ENCODE assay signal across 9 cellular contexts in genomic region chr1:35932158-35932636, GRCh38. TPM values are rescaled to one million over a fixed set of nuclear protein-coding genes. Genes with fewer than 3 reads are reported as not detected.
DNase-seq lines count a peak whose midpoint lies in the region; ATAC-seq, FAIRE-seq and TF ChIP-seq lines count a peak whose summit lies in the region.
"Had no signal": no experiment of that assay in that cellular context is flagged by ENCODE, and none has a peak within 500 bp of the region (broad histone marks: within the 10 kb centered on the region; RNA-seq: fewer than 3 reads in every experiment).

No MANE protein-coding gene starts in this region.

- FAIRE-seq in keratinocyte (lab: Jason Lieb, UNC) (peak; percentile 26), small intestine (lab: Jason Lieb, UNC) (no peak)
- FAIRE-seq: TTC549 had no signal

- H3K4me1 Mint-ChIP-seq in activated CD4-positive, alpha-beta T cell treated with anti-CD3 and anti-CD28 coated beads for 36 hours: peaks cover 45% of the 10 kb centered on the region
- peaks cover 15% of the 10 kb centered on the region for H3K4me1 Mint-ChIP-seq in activated T-helper 17 cell treated with anti-CD3 and anti-CD28 coated beads, Interleukin-2, amount 50 U/mL, for 72 hours

- peak overlapping the region; percentile 93 for H3K27ac ChIP-seq in keratinocyte (ENCODE audit: control insufficient read depth, insufficient read depth, low read length)
- no peak overlapping the region for H3K27ac ChIP-seq in thoracic aorta
- H3K27ac ChIP-seq in small intestine (ENCODE audit: low read depth in 1 of 2, low read length in 1 of 2): no peak overlapping the region

- ATAC-seq in activated CD4-positive, alpha-beta T cell treated with anti-CD3 and anti-CD28 coated beads for 36 hours: no peak
- no peak for ATAC-seq in activated T-helper 17 cell treated with anti-CD3 and anti-CD28 coated beads, Interleukin-2, amount 50 U/mL, for 72 hours (replicated peaks)
- ATAC-seq in thoracic aorta (ENCODE audit: insufficient number of reproducible peaks, low FRiP score, low read depth) (no peak), HG02870 (IDR thresholded peaks at IDR 0.05; ENCODE audit: unreplicated experiment) (no peak)

- DNase-seq in activated CD4-positive, alpha-beta T cell treated with anti-CD3 and anti-CD28 coated beads for 36 hours: no peak
- DNase-seq in activated CD4-positive, alpha-beta T cell treated with anti-CD3 and anti-CD28 coated beads, Interleukin-2, amount 50 U/mL, for 48 hours: no peak
- DNase-seq in keratinocyte (ENCODE audit: low read depth, low spot score): no peak
- no peak for DNase-seq in thoracic aorta (ENCODE audit: low spot score)
- no peak for DNase-seq in small intestine
- DNase-seq in NAMALWA (ENCODE audit: low spot score): no peak

- dilution Hi-C loops in keratinocyte (cut with MboI; ENCODE audit: extremely low pct_ligation_motif_present, low sequenced_read_pairs): no loop called here

- H3K9me3 Mint-ChIP-seq in activated CD4-positive, alpha-beta T cell treated with anti-CD3 and anti-CD28 coated beads for 36 hours (ENCODE audit: low read depth): no peaks in the 10 kb centered on the region
- no peaks in the 10 kb centered on the region for H3K9me3 Mint-ChIP-seq in activated T-helper 17 cell treated with anti-CD3 and anti-CD28 coated beads, Interleukin-2, amount 50 U/mL, for 72 hours

- H3K36me3 ChIP-seq in keratinocyte (ENCODE audit: control insufficient read depth in 2 of 2, extremely low read depth in 1 of 2, insufficient read depth in 2 of 2, low read length in 2 of 2) (no peaks in the 10 kb centered on the region), thoracic aorta (no peaks in the 10 kb centered on the region), small intestine (ENCODE audit: control insufficient read depth in 2 of 2, insufficient read depth in 2 of 2, low read length in 2 of 2) (no peaks in the 10 kb centered on the region)

- H3K36me3 Mint-ChIP-seq in activated CD4-positive, alpha-beta T cell treated with anti-CD3 and anti-CD28 coated beads for 36 hours (ENCODE audit: low read depth): peaks cover 4% of the 10 kb centered on the region
- H3K36me3 Mint-ChIP-seq in activated T-helper 17 cell treated with anti-CD3 and anti-CD28 coated beads, Interleukin-2, amount 50 U/mL, for 72 hours (ENCODE audit: low read depth): no peaks in the 10 kb centered on the region

- peaks cover 57% of the 10 kb centered on the region for H3K79me2 ChIP-seq in keratinocyte (ENCODE audit: control insufficient read depth, insufficient read depth, low read length)

- H3K4me3 Mint-ChIP-seq in activated CD4-positive, alpha-beta T cell treated with anti-CD3 and anti-CD28 coated beads for 36 hours: peak overlapping the region; percentile 92
- H3K4me3 Mint-ChIP-seq in activated T-helper 17 cell treated with anti-CD3 and anti-CD28 coated beads, Interleukin-2, amount 50 U/mL, for 72 hours: peak overlapping the region; percentile 89

- H3K4me3 ChIP-seq in keratinocyte (ENCODE audit: control insufficient read depth in 2 of 3, extremely low read depth in 1 of 3, insufficient read depth in 2 of 3, low read depth in 1 of 3, low read length in 3 of 3) (peak overlapping the region; percentile 82 to 95 (median 94)), thoracic aorta (peak overlapping the region; percentile 84), small intestine (ENCODE audit: low read depth in 1 of 2, low read length in 2 of 2) (peak overlapping the region in 1 of 2 donors; percentile 97)

- POLR2A ChIA-PET in activated CD4-positive, alpha-beta T cell treated with anti-CD3 and anti-CD28 coated beads for 36 hours (lab: Charles Lee): interaction anchor here (1.3 kb wide), 1 partner anchor 375 kb away, joined by 3 read pairs; no protein-coding TSS in a partner anchor

- CTCF ChIA-PET in activated CD4-positive, alpha-beta T cell treated with anti-CD3 and anti-CD28 coated beads for 36 hours (lab: Charles Lee): interaction anchor here (0.7 to 1.2 kb wide), 4 partner anchors 49 to 354 kb away, joined by 3 to 4 read pairs (median 3); partner anchors contain the start of gene AGO1

- no peaks in the 10 kb centered on the region for H3K9me1 ChIP-seq in keratinocyte (ENCODE audit: control insufficient read depth, extremely low read depth, insufficient read depth, low read length)

- H3K9ac ChIP-seq in keratinocyte (ENCODE audit: control insufficient read depth, extremely low read depth, insufficient read depth, low read length): peak overlapping the region; percentile 90

- no peak overlapping the region for H2AFZ ChIP-seq in keratinocyte (ENCODE audit: control insufficient read depth, low read length)

- no peaks in the 10 kb centered on the region for H3K9me3 ChIP-seq in keratinocyte (ENCODE audit: control insufficient read depth, low read depth, low read length)
- no peaks in the 10 kb centered on the region for H3K9me3 ChIP-seq in thoracic aorta
- H3K9me3 ChIP-seq in small intestine (ENCODE audit: control insufficient read depth, low read depth): no peaks in the 10 kb centered on the region

- peak overlapping the region; percentile 94 for H3K27ac Mint-ChIP-seq in activated CD4-positive, alpha-beta T cell treated with anti-CD3 and anti-CD28 coated beads for 36 hours
- H3K27ac Mint-ChIP-seq in activated T-helper 17 cell treated with anti-CD3 and anti-CD28 coated beads, Interleukin-2, amount 50 U/mL, for 72 hours: peak overlapping the region; percentile 78

- H4K20me1 ChIP-seq in keratinocyte (ENCODE audit: control insufficient read depth, extremely low read depth, insufficient read depth, low read length): no peaks in the 10 kb centered on the region

- H3K27me3 ChIP-seq in keratinocyte (ENCODE audit: control insufficient read depth, extremely low read depth, insufficient read depth, low read length) (no peaks in the 10 kb centered on the region), thoracic aorta (replicated peaks; ENCODE audit: insufficient read depth) (no peaks in the 10 kb centered on the region), small intestine (ENCODE audit: control insufficient read depth in 2 of 2, insufficient read depth in 2 of 2, low read length in 2 of 2) (no peaks in the 10 kb centered on the region)

- no peak for TF ChIP-seq CTCF in keratinocyte (optimal IDR thresholded peaks at IDR 0.05 in 1 of 3, IDR thresholded peaks at IDR 0.05 in 1 of 3, conservative IDR thresholded peaks at IDR 0.05 in 1 of 3; ENCODE audit: extremely low read depth in 1 of 3, insufficient read depth in 2 of 3, low read length in 3 of 3)
- no peak for TF ChIP-seq CTCF in thoracic aorta (IDR thresholded peaks at IDR 0.05)

- WGBS in small intestine, 3 donors: 22 to 43% (median 27%) methylated on average over 7 of the region's 7 CpGs

- H3K4me2 ChIP-seq in keratinocyte (ENCODE audit: control insufficient read depth, extremely low read depth, insufficient read depth, low read depth, low read length): peak overlapping the region; percentile 75

- H3K4me1 ChIP-seq in keratinocyte (ENCODE audit: control insufficient read depth, extremely low read depth, insufficient read depth, low read length): peaks cover 12% of the 10 kb centered on the region
- H3K4me1 ChIP-seq in thoracic aorta (ENCODE audit: control insufficient read depth in 1 of 2, low read depth in 2 of 2): peaks cover 20 to 32% of the 10 kb centered on the region in 2 donors
- H3K4me1 ChIP-seq in small intestine (ENCODE audit: control insufficient read depth in 2 of 2, insufficient read depth in 1 of 2, low read depth in 1 of 2, low read length in 1 of 2): no peaks in the 10 kb centered on the region

- H3K27me3 Mint-ChIP-seq in activated CD4-positive, alpha-beta T cell treated with anti-CD3 and anti-CD28 coated beads for 36 hours: no peaks in the 10 kb centered on the region
- no peaks in the 10 kb centered on the region for H3K27me3 Mint-ChIP-seq in activated T-helper 17 cell treated with anti-CD3 and anti-CD28 coated beads, Interleukin-2, amount 50 U/mL, for 72 hours

- intact Hi-C loops in activated CD4-positive, alpha-beta T cell treated with anti-CD3 and anti-CD28 coated beads for 36 hours (cut with DNase I, micrococcal nuclease): loop anchor here in 1 of 2 experiments (5.0 to 10.0 kb wide), 3 partner anchors 125 to 1543 kb away; partner anchors contain the start of genes AGO4, PSMB2 and ZC3H12A

RNA-seq across cellular contexts. Expression of gene AGO3, which starts 1.3 kb away (rescaled TPM):
- 10 to 100 TPM; 23.3 to 33.8 TPM for total RNA-seq in activated CD4-positive, alpha-beta T cell treated with anti-CD3 and anti-CD28 coated beads for 36 hours
- 10 to 100 TPM; 32.1 to 36.8 TPM for total RNA-seq in activated T-helper 17 cell treated with anti-CD3 and anti-CD28 coated beads, Interleukin-2, amount 50 U/mL, for 72 hours
- polyA plus RNA-seq in keratinocyte: 12.2 to 14.0 TPM (median 13.1 TPM) in 3 replicates
- polyA plus RNA-seq in keratinocyte (2011; ENCODE audit: low read depth): 4.0 TPM
- 7.0 and 10.4 TPM in 2 replicates for polyA plus RNA-seq in keratinocyte (2011; cell fraction: cytosol; rRNA removed)
- polyA plus RNA-seq in keratinocyte (2011; cell fraction: nucleus; rRNA removed): 16.1 and 17.1 TPM in 2 replicates
- polyA plus RNA-seq in keratinocyte (2012; ENCODE audit: low replicate concordance): 4.7 and 5.8 TPM in 2 replicates
- polyA minus RNA-seq in keratinocyte: 36.5 to 88.2 TPM (median 45.4 TPM) in 3 replicates
- polyA minus RNA-seq in keratinocyte (2011; cell fraction: cytosol; rRNA and poly(A)+ RNA removed): 6.3 TPM
- polyA minus RNA-seq in keratinocyte (2011; cell fraction: nucleus; rRNA and poly(A)+ RNA removed): 16.2 and 55.8 TPM in 2 replicates
- 10 to 100 TPM; 47.5 to 49.9 TPM for total RNA-seq in thoracic aorta
- polyA plus RNA-seq in small intestine: 1 to 10 TPM in 2 of 3 donors, under 1 TPM in 1; 0.89 to 3.1 (median 1.6) TPM

RNA-seq across cellular contexts. Expression of gene AGO1, which starts 49.2 kb away (rescaled TPM):
- total RNA-seq in activated CD4-positive, alpha-beta T cell treated with anti-CD3 and anti-CD28 coated beads for 36 hours: 10 to 100 TPM; 31.5 to 34.6 TPM
- 10 to 100 TPM; 29.5 to 34.9 TPM for total RNA-seq in activated T-helper 17 cell treated with anti-CD3 and anti-CD28 coated beads, Interleukin-2, amount 50 U/mL, for 72 hours
- polyA plus RNA-seq in keratinocyte (4.2 to 10.4 TPM (median 5.7 TPM) in 3 replicates), small intestine (1 to 10 TPM; 2.4 to 9.1 (median 4.9) TPM)
- polyA plus RNA-seq in keratinocyte (2011; ENCODE audit: low read depth): 1.5 TPM
- 6.4 and 6.8 TPM in 2 replicates for polyA plus RNA-seq in keratinocyte (2011; cell fraction: cytosol; rRNA removed)
- 10.0 and 11.8 TPM in 2 replicates for polyA plus RNA-seq in keratinocyte (2011; cell fraction: nucleus; rRNA removed)
- 3.1 and 9.1 TPM in 2 replicates for polyA plus RNA-seq in keratinocyte (2012; ENCODE audit: low replicate concordance)
- 22.8 to 46.3 TPM (median 25.5 TPM) in 3 replicates for polyA minus RNA-seq in keratinocyte
- 11.1 TPM for polyA minus RNA-seq in keratinocyte (2011; cell fraction: cytosol; rRNA and poly(A)+ RNA removed)
- 7.1 and 15.7 TPM in 2 replicates for polyA minus RNA-seq in keratinocyte (2011; cell fraction: nucleus; rRNA and poly(A)+ RNA removed)
- total RNA-seq in thoracic aorta: 10 to 100 TPM; 23.6 to 25.3 TPM
